In the genomic region with DNA sequence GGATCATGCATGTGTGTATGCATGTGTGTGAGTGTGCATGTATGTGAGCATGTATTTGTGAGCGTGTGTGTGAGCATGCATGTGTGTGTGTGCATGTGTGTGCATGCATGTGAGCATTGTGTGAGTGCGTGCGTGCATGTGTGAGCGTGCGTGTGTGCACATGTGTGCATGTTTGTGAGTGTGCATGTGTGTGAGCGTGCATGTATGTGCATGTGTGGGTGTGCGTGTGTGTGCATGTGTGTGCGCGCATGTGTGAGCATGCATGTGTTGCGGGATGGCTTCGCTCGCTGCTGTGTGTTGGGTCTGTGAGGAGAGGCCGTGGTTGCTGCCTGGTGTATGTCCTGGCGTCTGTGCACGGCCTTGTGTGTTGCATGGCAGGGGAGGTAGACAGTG, we compare ENCODE assay signal across 27 cellular contexts. TPM values are rescaled to one million over a fixed set of nuclear protein-coding genes. Genes with fewer than 3 reads are reported as not detected.
DNase-seq lines count a peak whose midpoint lies in the region; ATAC-seq and TF ChIP-seq lines count a peak whose summit lies in the region.
"Had no signal": no experiment of that assay in that cellular context is flagged by ENCODE, and none has a peak within 500 bp of the region (broad histone marks: within the 10 kb centered on the region; RNA-seq: fewer than 3 reads in every experiment).

No MANE protein-coding gene starts in this region.

- no CpG with 5 or more reads among the region's 15 CpGs for WGBS in trophoblast cell (ENCODE audit: extremely low coverage, insufficient coverage, insufficient read length)

- H3K4me1 ChIP-seq in BLaER1 (peaks cover 69% of the 10 kb centered on the region), RWPE2 (ENCODE audit: insufficient read depth, poor library complexity, severe bottlenecking) (peaks cover 29% of the 10 kb centered on the region), fibroblast of lung (ENCODE audit: control insufficient read depth, extremely low read depth, insufficient read depth, low read length) (no peaks in the 10 kb centered on the region), trophoblast cell (ENCODE audit: control insufficient read depth in 1 of 2, insufficient read depth in 2 of 2, low read length in 2 of 2) (peaks cover 52 to 64% of the 10 kb centered on the region in 2 experiments)

- H3K9me3 Mint-ChIP-seq in activated CD4-positive, alpha-beta T cell treated with anti-CD3 and anti-CD28 coated beads, Interleukin-2, amount 10 ng/mL, durations not matched to agents 24 days and 14 days = no peaks in the 10 kb centered on the region
- H3K9me3 Mint-ChIP-seq: activated naive CD4-positive, alpha-beta T cell treated with anti-CD3 and anti-CD28 coated beads, Interleukin-2, amount 50 U/mL, for 72 hours; activated T-helper 1 cell treated with anti-CD3 and anti-CD28 coated beads, Interleukin-12 subunit alpha, Interleukin-12 subunit beta, Interleukin-2, Interleukin-4 antibody, amounts not matched to agents 30 ng/mL and 10 ng/mL and 1 ng/mL, durations not matched to agents 14 hours and 24 hours and 36 hours; central memory CD8-positive, alpha-beta T cell; immature natural killer cell; naive thymus-derived CD4-positive, alpha-beta T cell had no signal

- H3K36me3 Mint-ChIP-seq in activated CD4-positive, alpha-beta T cell treated with anti-CD3 and anti-CD28 coated beads, Interleukin-2, amount 10 ng/mL, durations not matched to agents 24 days and 14 days (ENCODE audit: low read depth) = no peaks in the 10 kb centered on the region
- H3K36me3 Mint-ChIP-seq: activated naive CD4-positive, alpha-beta T cell treated with anti-CD3 and anti-CD28 coated beads, Interleukin-2, amount 50 U/mL, for 72 hours; immature natural killer cell had no signal

- no peak overlapping the region for H3K4me3 ChIP-seq in BLaER1
- H3K4me3 ChIP-seq in RWPE2 (ENCODE audit: severe bottlenecking) = no peak overlapping the region
- no peak overlapping the region for H3K4me3 ChIP-seq in fibroblast of lung (replicated peaks in 1 of 4; ENCODE audit: control extremely low read depth in 1 of 4, insufficient read depth in 1 of 4, low read depth in 3 of 4, low read length in 4 of 4)
- peak overlapping the region; percentile 25 for H3K4me3 ChIP-seq in trophoblast cell (ENCODE audit: low read depth, low read length)

- no peak for ATAC-seq in RWPE2 (ENCODE audit: low read depth)
- ATAC-seq: activated naive CD4-positive, alpha-beta T cell treated with anti-CD3 and anti-CD28 coated beads, Interleukin-2, amount 50 U/mL, for 72 hours; naive thymus-derived CD4-positive, alpha-beta T cell had no signal

- no peak overlapping the region for H2AFZ ChIP-seq in fibroblast of lung (ENCODE audit: low read length)
- H2AFZ ChIP-seq in trophoblast cell (ENCODE audit: insufficient read depth, low read length, poor library complexity) = no peak overlapping the region

- H3K4me2 ChIP-seq in BLaER1 = no peak overlapping the region
- peak overlapping the region; percentile 40 for H3K4me2 ChIP-seq in fibroblast of lung (ENCODE audit: extremely low read depth, insufficient read depth, low read length)
- H3K4me2 ChIP-seq in trophoblast cell (ENCODE audit: low read length) = no peak overlapping the region
- H3K4me2 ChIP-seq: SK-N-SH had no signal

- no peak overlapping the region for H3K14ac ChIP-seq in trophoblast cell (ENCODE audit: low read length)

- no peak for TF ChIP-seq CTCF in RWPE2 (IDR thresholded peaks at IDR 0.05; ENCODE audit: poor library complexity, severe bottlenecking)
- TF ChIP-seq CTCF in fibroblast of lung (conservative IDR thresholded peaks at IDR 0.05 in 1 of 2, IDR thresholded peaks at IDR 0.05 in 1 of 2; ENCODE audit: low read depth in 1 of 2, low read length in 2 of 2) = no peak

- peaks cover 22% of the 10 kb centered on the region for H3K4me1 Mint-ChIP-seq in activated CD4-positive, alpha-beta T cell treated with anti-CD3 and anti-CD28 coated beads, Interleukin-2, amount 10 ng/mL, durations not matched to agents 24 days and 14 days

- no peak overlapping the region for H4K91ac ChIP-seq in trophoblast cell (ENCODE audit: low read depth, low read length)

- H3K27me3 Mint-ChIP-seq in activated CD4-positive, alpha-beta T cell treated with anti-CD3 and anti-CD28 coated beads, Interleukin-2, amount 10 ng/mL, durations not matched to agents 24 days and 14 days = no peaks in the 10 kb centered on the region
- H3K27me3 Mint-ChIP-seq: central memory CD8-positive, alpha-beta T cell; naive thymus-derived CD4-positive, alpha-beta T cell had no signal

- no peak overlapping the region for H2BK12ac ChIP-seq in trophoblast cell (ENCODE audit: low read length)

- H4K8ac ChIP-seq in trophoblast cell (ENCODE audit: low read depth, low read length) = no peak overlapping the region

- H3K9ac ChIP-seq in BLaER1 (no peak overlapping the region), fibroblast of lung (ENCODE audit: insufficient read depth, low read length) (no peak overlapping the region), trophoblast cell (ENCODE audit: low read length) (no peak overlapping the region)
- H3K9ac ChIP-seq: SK-N-SH had no signal

- H3K4me3 Mint-ChIP-seq in activated CD4-positive, alpha-beta T cell treated with anti-CD3 and anti-CD28 coated beads, Interleukin-2, amount 10 ng/mL, durations not matched to agents 24 days and 14 days = no peak overlapping the region
- H3K4me3 Mint-ChIP-seq: activated T-helper 1 cell treated with anti-CD3 and anti-CD28 coated beads, Interleukin-12 subunit alpha, Interleukin-12 subunit beta, Interleukin-2, Interleukin-4 antibody, amounts not matched to agents 30 ng/mL and 10 ng/mL and 1 ng/mL, durations not matched to agents 14 hours and 24 hours and 36 hours; central memory CD8-positive, alpha-beta T cell; naive thymus-derived CD4-positive, alpha-beta T cell had no signal

- peaks cover 22% of the 10 kb centered on the region for H3K79me1 ChIP-seq in trophoblast cell (ENCODE audit: low read length)

- no peak overlapping the region for H3K27ac Mint-ChIP-seq in activated CD4-positive, alpha-beta T cell treated with anti-CD3 and anti-CD28 coated beads, Interleukin-2, amount 10 ng/mL, durations not matched to agents 24 days and 14 days
- H3K27ac Mint-ChIP-seq: activated T-helper 1 cell treated with anti-CD3 and anti-CD28 coated beads, Interleukin-12 subunit alpha, Interleukin-12 subunit beta, Interleukin-2, Interleukin-4 antibody, amounts not matched to agents 30 ng/mL and 10 ng/mL and 1 ng/mL, durations not matched to agents 14 hours and 24 hours and 36 hours; naive thymus-derived CD4-positive, alpha-beta T cell had no signal

- intact Hi-C loops in activated CD4-positive, alpha-beta T cell treated with anti-CD3 and anti-CD28 coated beads, Interleukin-2, amount 10 ng/mL, durations not matched to agents 24 days and 14 days (cut with micrococcal nuclease) = no loop called here

- no peak overlapping the region for H3K23ac ChIP-seq in trophoblast cell (ENCODE audit: low read length)

- no peak overlapping the region for H2AK5ac ChIP-seq in trophoblast cell (ENCODE audit: low read length)

- peak overlapping the region; percentile 44; the same call in 1 of the 2 replicates for H3K27ac ChIP-seq in BLaER1
- no peak overlapping the region for H3K27ac ChIP-seq in RWPE2 (ENCODE audit: poor library complexity, severe bottlenecking)
- no peak overlapping the region for H3K27ac ChIP-seq in fibroblast of lung (ENCODE audit: insufficient read depth, low read length)
- no peak overlapping the region for H3K27ac ChIP-seq in trophoblast cell (ENCODE audit: low read depth, low read length)
- H3K27ac ChIP-seq: HL-60, WERI-Rb-1 had no signal

- H3K9me3 ChIP-seq in BLaER1 (no peaks in the 10 kb centered on the region), RWPE2 (ENCODE audit: severe bottlenecking) (no peaks in the 10 kb centered on the region), fibroblast of lung (ENCODE audit: control insufficient read depth, insufficient read depth, low read depth, low read length) (no peaks in the 10 kb centered on the region), trophoblast cell (ENCODE audit: insufficient read depth, low read depth, low read length) (peaks cover 4% of the 10 kb centered on the region)
- H3K9me3 ChIP-seq: SK-N-SH had no signal

- no peak overlapping the region for H2BK5ac ChIP-seq in trophoblast cell (ENCODE audit: low read depth, low read length, poor library complexity)

- peak overlapping the region; percentile 6 for H3K4ac ChIP-seq in trophoblast cell (ENCODE audit: low read depth, low read length)

- no peak overlapping the region for H4K12ac ChIP-seq in trophoblast cell (ENCODE audit: low read depth, low read length)

- H3K36me3 ChIP-seq in BLaER1 (peaks cover 20% of the 10 kb centered on the region), RWPE2 (ENCODE audit: low read depth) (no peaks in the 10 kb centered on the region), fibroblast of lung (ENCODE audit: control insufficient read depth, insufficient read depth, low read length) (peaks cover 2% of the 10 kb centered on the region), trophoblast cell (ENCODE audit: control insufficient read depth in 1 of 2, insufficient read depth in 2 of 2, low read length in 2 of 2) (peaks cover 12 to 14% of the 10 kb centered on the region in 2 experiments)

- H2BK120ac ChIP-seq in trophoblast cell (ENCODE audit: insufficient read depth, low read length, poor library complexity) = no peak overlapping the region

- H3K27me3 ChIP-seq in BLaER1 (no peaks in the 10 kb centered on the region), RWPE2 (ENCODE audit: insufficient read depth, poor library complexity, severe bottlenecking) (no peaks in the 10 kb centered on the region), fibroblast of lung (ENCODE audit: control insufficient read depth, insufficient read depth, low read length) (no peaks in the 10 kb centered on the region), trophoblast cell (ENCODE audit: insufficient read depth, low read length) (no peaks in the 10 kb centered on the region)

- no peak overlapping the region for H3K18ac ChIP-seq in trophoblast cell (ENCODE audit: low read length)

- DNase-seq in RWPE2 (ENCODE audit: low spot score) (peak; percentile 40), fibroblast of lung (ENCODE audit: low read depth in 2 of 2) (no peak), trophoblast cell (no peak), NCI-H1694 (lab: John Stamatoyannopoulos, UW) (no peak), putamen (ENCODE audit: low spot score) (no peak), AG08395 (ENCODE audit: low spot score) (no peak)
- no peak for DNase-seq in activated CD4-positive, alpha-beta T cell treated with anti-CD3 and anti-CD28 coated beads, Interleukin-2, amount 10 ng/mL, durations not matched to agents 24 days and 14 days
- DNase-seq: anterior cingulate cortex; DND-41; foreskin fibroblast; immature natural killer cell; naive thymus-derived CD4-positive, alpha-beta T cell; NCI-H1092; NCI-H2029; NCI-H774; substantia nigra; WERI-Rb-1 had no signal

- peaks cover 44% of the 10 kb centered on the region for H3K79me2 ChIP-seq in fibroblast of lung (ENCODE audit: control insufficient read depth, insufficient read depth, low read length)
- H3K79me2 ChIP-seq in trophoblast cell (ENCODE audit: control insufficient read depth, insufficient read depth, low read length, poor library complexity) = peaks cover 37% of the 10 kb centered on the region

- H4K20me1 ChIP-seq in BLaER1 (peaks cover 88% of the 10 kb centered on the region), fibroblast of lung (ENCODE audit: control insufficient read depth, extremely low read depth, insufficient read depth, low read length) (no peaks in the 10 kb centered on the region)

RNA-seq across cellular contexts. Expression of gene PAK4, which starts 32.4 kb away (rescaled TPM):
- total RNA-seq in fibroblast of lung = 2.8 and 4.6 TPM in 2 replicates
- 8.4 and 17.7 TPM in 2 replicates for polyA plus RNA-seq in fibroblast of lung
- polyA plus RNA-seq in fibroblast of lung (2012) = 16.0 and 33.5 TPM in 2 replicates
- polyA minus RNA-seq in fibroblast of lung (ENCODE audit: low replicate concordance) = 50.7 and 112 TPM in 2 replicates
- 117 and 130 TPM in 2 replicates for polyA plus RNA-seq in trophoblast cell (2013)
- total RNA-seq in activated CD4-positive, alpha-beta T cell treated with anti-CD3 and anti-CD28 coated beads, Interleukin-2, amount 10 ng/mL, durations not matched to agents 24 days and 14 days = 14.8 and 16.9 TPM in 2 replicates

RNA-seq across cellular contexts. Expression of gene NCCRP1, which starts 38.8 kb away (rescaled TPM):
- total RNA-seq in fibroblast of lung = not detected in 2 replicates
- 0.02 TPM in 1 of 2 replicates, not detected in the other for polyA plus RNA-seq in fibroblast of lung
- polyA plus RNA-seq in fibroblast of lung (2012) = not detected in 2 replicates
- polyA minus RNA-seq in fibroblast of lung (ENCODE audit: low replicate concordance) = not detected in 2 replicates
- 5.0 and 5.2 TPM in 2 replicates for polyA plus RNA-seq in trophoblast cell (2013)
- not detected in 2 replicates for total RNA-seq in activated CD4-positive, alpha-beta T cell treated with anti-CD3 and anti-CD28 coated beads, Interleukin-2, amount 10 ng/mL, durations not matched to agents 24 days and 14 days
- total RNA-seq: A673; activated naive CD4-positive, alpha-beta T cell treated with anti-CD3 and anti-CD28 coated beads, Interleukin-2, amount 50 U/mL, for 72 hours; activated T-helper 1 cell treated with anti-CD3 and anti-CD28 coated beads, Interleukin-12 subunit alpha, Interleukin-12 subunit beta, Interleukin-2, Interleukin-4 antibody, amounts not matched to agents 30 ng/mL and 10 ng/mL and 1 ng/mL, durations not matched to agents 14 hours and 24 hours and 36 hours; dermis microvascular lymphatic vessel endothelial cell; naive thymus-derived CD4-positive, alpha-beta T cell had no signal
- polyA plus RNA-seq: immature natural killer cell; naive thymus-derived CD4-positive, alpha-beta T cell; SK-N-SH had no signal

RNA-seq across cellular contexts. Expression of gene SYCN, which starts 46.1 kb away (rescaled TPM):
- not detected in 2 replicates for total RNA-seq in fibroblast of lung
- not detected in 2 replicates for polyA plus RNA-seq in fibroblast of lung
- not detected in 2 replicates for polyA plus RNA-seq in fibroblast of lung (2012)
- polyA minus RNA-seq in fibroblast of lung (ENCODE audit: low replicate concordance) = not detected in 2 replicates
- not detected in 2 replicates for polyA plus RNA-seq in trophoblast cell (2013)
- not detected in 2 replicates for total RNA-seq in activated CD4-positive, alpha-beta T cell treated with anti-CD3 and anti-CD28 coated beads, Interleukin-2, amount 10 ng/mL, durations not matched to agents 24 days and 14 days
- total RNA-seq: A673; activated naive CD4-positive, alpha-beta T cell treated with anti-CD3 and anti-CD28 coated beads, Interleukin-2, amount 50 U/mL, for 72 hours; activated T-helper 1 cell treated with anti-CD3 and anti-CD28 coated beads, Interleukin-12 subunit alpha, Interleukin-12 subunit beta, Interleukin-2, Interleukin-4 antibody, amounts not matched to agents 30 ng/mL and 10 ng/mL and 1 ng/mL, durations not matched to agents 14 hours and 24 hours and 36 hours; dermis microvascular lymphatic vessel endothelial cell; naive thymus-derived CD4-positive, alpha-beta T cell; urinary bladder had no signal
- polyA plus RNA-seq: BJ; immature natural killer cell; naive thymus-derived CD4-positive, alpha-beta T cell; SK-N-SH; urinary bladder had no signal
